In the genomic region with DNA sequence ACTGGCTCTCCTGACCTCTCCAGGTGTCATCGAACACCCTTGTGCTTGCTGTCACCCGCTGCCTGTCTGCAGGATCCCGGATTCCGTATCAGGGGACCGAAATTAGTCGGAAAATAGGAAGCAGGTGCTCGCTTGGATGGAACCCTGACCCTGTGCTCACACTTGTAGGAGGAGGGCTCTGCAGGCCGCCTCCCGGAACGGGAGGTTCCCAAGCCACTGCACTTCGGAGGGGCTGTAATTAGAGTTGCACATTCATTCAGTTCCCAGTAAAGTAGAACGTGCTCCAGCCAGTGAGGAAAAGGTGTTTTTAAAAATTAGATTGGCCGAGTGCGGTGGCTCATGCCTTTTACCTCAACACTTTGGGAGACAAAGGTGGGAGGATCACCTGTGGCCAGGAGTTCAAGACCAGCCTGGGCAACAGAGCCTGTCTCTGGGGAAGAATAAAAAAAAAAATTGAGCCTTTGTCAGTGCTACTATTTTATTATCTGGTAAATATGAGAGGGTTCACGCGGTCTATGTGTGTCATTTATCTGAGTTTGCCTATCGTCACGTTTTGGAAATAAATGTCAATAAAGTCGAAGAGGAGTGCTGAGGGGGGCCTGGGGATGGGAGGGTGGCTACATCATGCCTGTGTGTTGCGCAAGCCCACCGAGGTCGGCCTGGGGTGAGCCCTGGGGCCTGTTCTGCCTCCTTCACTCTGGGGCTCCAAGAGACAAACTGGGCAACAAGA, we compare ENCODE assay signal across 8 cellular contexts. TPM values are rescaled to one million over a fixed set of nuclear protein-coding genes. Genes with fewer than 3 reads are reported as not detected.
DNase-seq lines count a peak whose midpoint lies in the region; ATAC-seq and TF ChIP-seq lines count a peak whose summit lies in the region.

No MANE protein-coding gene starts in this region.

- ATAC-seq in HG03354 (IDR thresholded peaks at IDR 0.05; ENCODE audit: poor library complexity, severe bottlenecking, unreplicated experiment), result no peak

- H3K4me3 ChIP-seq in GM12864 (ENCODE audit: low read depth, low read length), result peak overlapping the region; percentile 86

- peak overlapping the region; percentile 79 for H3K4me3 Mint-ChIP-seq in MCF 10A (ENCODE audit: unreplicated experiment)

- H3K36me3 Mint-ChIP-seq in MCF 10A (ENCODE audit: insufficient read depth, unreplicated experiment), result peaks cover 18% of the 10 kb centered on the region

- DNase-seq in GM12864 (ENCODE audit: low read depth) (no peak), NCI-H146 treated with DMSO at 0.1 percent for 48 hours (lab: John Stamatoyannopoulos, UW; ENCODE audit: unreplicated experiment) (peak; percentile 81), SW480 (ENCODE audit: low spot score) (peak; percentile 91), MCF 10A (ENCODE audit: unreplicated experiment) (peak; percentile 80), left kidney (ENCODE audit: low read depth, low spot score) (peak; percentile 90), superior temporal gyrus (ENCODE audit: extremely low spot score) (no peak)
- DNase-seq in stimulated activated CD4-positive, alpha-beta T cell treated with anti-CD3 and anti-CD28 coated beads, Interleukin-2, amount 100 ng/mL, for 24 hours, result peak; percentile 74 to 77

- CTCF ChIA-PET in MCF 10A (lab: Yijun Ruan, JAX), result interaction anchor here (1.0 to 1.5 kb wide), 2 partner anchors 79 to 352 kb away, joined by 3 to 4 read pairs; partner anchors contain the start of genes ARFRP1, SAMD10 and ZGPAT

- H3K27ac Mint-ChIP-seq in MCF 10A (ENCODE audit: low read depth, unreplicated experiment), result peak overlapping the region; percentile 88

- intact Hi-C loops in MCF 10A (cut with micrococcal nuclease), result loop anchor here (1.0 kb wide), 1 partner anchor 54 kb away; no protein-coding TSS in a partner anchor

- H3K9me3 Mint-ChIP-seq in MCF 10A (ENCODE audit: unreplicated experiment), result no peaks in the 10 kb centered on the region

- TF ChIP-seq CTCF in GM12864 (IDR thresholded peaks at IDR 0.05; ENCODE audit: low read depth, low read length, missing control alignments) (no peak), MCF 10A (IDR thresholded peaks at IDR 0.05; ENCODE audit: unreplicated experiment) (no peak)

- no peaks in the 10 kb centered on the region for H3K27me3 Mint-ChIP-seq in MCF 10A (ENCODE audit: insufficient read depth, unreplicated experiment)

- TSS peak; percentile 61 for BruUV-seq in MCF 10A (replicated peaks; lab: Mats Ljungman, UMichigan)

- POLR2A ChIA-PET in MCF 10A (lab: Yijun Ruan, JAX), result interaction anchor here (0.6 to 3.8 kb wide), 16 partner anchors 11 to 416 kb away, joined by 3 to 29 read pairs (median 4); partner anchors contain the start of genes ARFRP1, PRPF6, PTK6 and SAMD10

- H3K4me1 Mint-ChIP-seq in MCF 10A (ENCODE audit: insufficient read depth, unreplicated experiment), result peaks cover 7% of the 10 kb centered on the region

RNA-seq across cellular contexts. Expression of gene GMEB2, which starts 1.5 kb away (rescaled TPM):
- total RNA-seq in MCF 10A (2022), result 14.9 and 19.6 TPM in 2 replicates

RNA-seq across cellular contexts. Expression of gene STMN3, which starts 24.8 kb away (rescaled TPM):
- 1.7 and 5.3 TPM in 2 replicates for total RNA-seq in MCF 10A (2022)

RNA-seq across cellular contexts. Expression of gene RTEL1, which starts 29.7 kb away (rescaled TPM):
- 27.9 and 39.2 TPM in 2 replicates for total RNA-seq in MCF 10A (2022)

RNA-seq across cellular contexts. Expression of gene HELZ2, which starts 54.4 kb away (rescaled TPM):
- 18.1 and 24.7 TPM in 2 replicates for total RNA-seq in MCF 10A (2022)

Comparison
In these comparisons a context has a peak if more than half of its experiments do, and no peak if none do; other contexts are left out.
1. DNase-seq: peak in NCI-H146 treated with DMSO at 0.1 percent for 48 hours (single experiment), SW480 (single experiment), MCF 10A (single experiment), left kidney (single experiment) and stimulated activated CD4-positive, alpha-beta T cell treated with anti-CD3 and anti-CD28 coated beads, Interleukin-2, amount 100 ng/mL, for 24 hours (2 of 2); none in GM12864 (single experiment) and superior temporal gyrus (single experiment).